ENCODE assay signal across 17 cellular contexts in genomic region chr3:167885277-167885676, GRCh38.
"Had no signal": no experiment of that assay in that cellular context is flagged by ENCODE, and none has a peak within 500 bp of the region (broad histone marks: within the 10 kb centered on the region; RNA-seq: fewer than 3 reads in every experiment).

No MANE protein-coding gene starts in this region.

- ATAC-seq: activated CD8-positive, alpha-beta memory T cell treated with anti-CD3 and anti-CD28 coated beads, Interleukin-2, amount 10 ng/mL, durations not matched to agents 7 days and 5 days; body of pancreas; left lung had no signal

- DNase-seq: activated CD4-positive, alpha-beta memory T cell treated with anti-CD3 and anti-CD28 coated beads, Interleukin-2, amount 10 ng/mL, durations not matched to agents 7 days and 5 days; activated CD4-positive, alpha-beta T cell treated with anti-CD3 and anti-CD28 coated beads for 48 hours; activated CD4-positive, CD25-positive, alpha-beta regulatory T cell; activated CD8-positive, alpha-beta memory T cell treated with anti-CD3 and anti-CD28 coated beads, Interleukin-2, amount 10 ng/mL, durations not matched to agents 7 days and 5 days; activated naive CD4-positive, alpha-beta T cell treated with anti-CD3 and anti-CD28 coated beads for 36 hours; activated T-cell treated with anti-CD3 and anti-CD28 coated beads, Interleukin-2, amount 50 U/mL, for 1 hour; body of pancreas; dermis blood vessel endothelial cell; effector memory CD4-positive, alpha-beta T cell; hypothalamus; left lung; midbrain; posterior cingulate gyrus; stimulated activated CD4-positive, alpha-beta T cell treated with anti-CD3 and anti-CD28 coated beads, Interleukin-2, amount 100 ng/mL, for 24 hours; stimulated activated naive CD4-positive, alpha-beta T cell treated with Interleukin-2 at 50 U/mL for 16 hours; thyroid gland had no signal

- FAIRE-seq: TTC549 had no signal

- H3K4me1 ChIP-seq: thyroid gland had no signal

- H3K27ac ChIP-seq: body of pancreas, left lung, thyroid gland had no signal

- H3K4me3 ChIP-seq: body of pancreas, left lung, thyroid gland had no signal

- H3K27me3 ChIP-seq: body of pancreas, left lung, thyroid gland had no signal

- H3K36me3 ChIP-seq: left lung, thyroid gland had no signal

- H3K9me3 ChIP-seq: body of pancreas, left lung, thyroid gland had no signal
